Comparison of ENCODE assay signal across 8 cellular contexts in the genomic region with DNA sequence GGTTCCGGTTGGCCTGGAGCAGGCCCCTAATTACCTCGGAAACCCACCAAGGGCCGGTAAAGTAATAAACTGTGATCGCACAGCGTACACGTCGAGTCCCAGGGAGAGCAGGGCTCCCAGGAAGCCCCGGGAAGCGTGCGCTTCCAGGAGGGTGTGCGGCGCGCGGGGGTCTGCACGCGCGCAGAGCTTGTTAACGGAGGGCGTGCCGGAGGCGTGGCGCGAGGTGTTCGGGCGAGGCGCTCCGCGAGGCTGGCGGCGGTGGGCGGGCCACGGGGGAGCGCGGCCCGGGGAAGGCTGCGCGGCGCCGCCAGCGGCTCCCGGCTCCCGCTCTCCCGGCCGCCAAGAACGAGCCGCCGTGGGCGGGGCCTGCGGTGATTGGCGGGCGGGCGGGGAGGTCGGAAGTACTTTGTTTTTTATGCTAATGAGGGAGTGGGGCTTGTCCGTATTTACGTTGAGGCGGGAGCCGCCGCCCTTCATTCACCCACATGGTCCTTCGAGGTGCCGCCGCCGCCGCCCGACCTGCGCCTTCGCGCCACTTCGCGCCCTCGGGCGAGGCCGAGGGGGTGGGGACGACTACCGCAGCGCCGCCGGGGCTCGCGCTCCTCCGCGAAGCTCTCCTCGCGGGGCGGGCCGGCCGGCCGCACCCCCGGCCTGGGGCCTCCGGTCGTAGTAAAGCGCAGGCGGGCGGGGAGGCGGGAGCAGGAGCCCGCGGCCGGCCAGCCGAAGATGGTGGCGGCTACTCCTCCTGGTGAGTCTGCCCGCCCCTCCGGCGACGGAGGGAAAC. TPM values are rescaled to one million over a fixed set of nuclear protein-coding genes. Genes with fewer than 3 reads are reported as not detected.
A peak's percentile ranks its signal among the peaks of the same experiment; 100 is the strongest.
DNase-seq lines count a peak whose midpoint lies in the region; ATAC-seq and TF ChIP-seq lines count a peak whose summit lies in the region.

Gene MIR17HG (plus strand): TSS at position 476 of the 784 bp plus-strand sequence.

- in situ Hi-C loops in GM18951 (cut with MboI; ENCODE audit: low sequenced_read_pairs, unreplicated experiment): no loop called here

- H3K9me3 ChIP-seq in AG04450 (ENCODE audit: control insufficient read depth, insufficient read depth, low read length) (no peaks in the 10 kb centered on the region; the same call in 1 of the 2 replicates), breast epithelium (no peaks in the 10 kb centered on the region), smooth muscle cell (replicated peaks; ENCODE audit: low read depth) (no peaks in the 10 kb centered on the region)

- peaks cover 10% of the 10 kb centered on the region for H3K27me3 ChIP-seq in AG04450 (ENCODE audit: control insufficient read depth, insufficient read depth, low read length)
- H3K27me3 ChIP-seq in breast epithelium: no peaks in the 10 kb centered on the region
- H3K27me3 ChIP-seq in smooth muscle cell (ENCODE audit: low read depth): peaks cover 26% of the 10 kb centered on the region

- H4K20me1 ChIP-seq in smooth muscle cell (ENCODE audit: low read depth): peaks cover 35% of the 10 kb centered on the region

- H3K4me3 ChIP-seq in AG04450 (ENCODE audit: low read depth, low read length) (peak within 1 kb of the TSS; percentile 76), WI38 (ENCODE audit: low read depth, low read length) (peak within 1 kb of the TSS; percentile 72), breast epithelium (peak within 1 kb of the TSS; percentile 78 to 96 (median 96)), smooth muscle cell (peak within 1 kb of the TSS; percentile 86)

- under 1% methylated on average over 78 of the region's 103 CpGs for WGBS in smooth muscle cell (ENCODE audit: low lambda C conversion rate)

- H3K36me3 Mint-ChIP-seq in immature natural killer cell: peaks cover 0 to 3% (median 0%) of the 10 kb centered on the region in 3 donors

- no peak for DNase-seq in AG04450 (ENCODE audit: low read depth, low spot score)
- peak; percentile 93 for DNase-seq in NCI-H2227 (lab: John Stamatoyannopoulos, UW; ENCODE audit: unreplicated experiment)
- peak; percentile 84 to 86 for DNase-seq in breast epithelium (ENCODE audit: low spot score in 2 of 2)
- peak; percentile 78 to 83 (median 82) for DNase-seq in immature natural killer cell
- DNase-seq in smooth muscle cell (lab: John Stamatoyannopoulos, UW; ENCODE audit: unreplicated experiment): peak; percentile 80

- peaks cover 8 to 14% (median 13%) of the 10 kb centered on the region in 3 donors for H3K27me3 Mint-ChIP-seq in immature natural killer cell (ENCODE audit: low read depth in 3 of 3)

- H3K4me1 Mint-ChIP-seq in immature natural killer cell: peaks cover 14 to 30% of the 10 kb centered on the region in 2 donors

- TF ChIP-seq POLR2A in GM18951 (IDR thresholded peaks at IDR 0.05; ENCODE audit: extremely low read depth, insufficient read depth, insufficient read length): peak; percentile 98
- no peak for TF ChIP-seq POLR2A in breast epithelium (IDR thresholded peaks at IDR 0.05)

- no peaks in the 10 kb centered on the region for H3K9me3 Mint-ChIP-seq in immature natural killer cell

- H3K4me2 ChIP-seq in smooth muscle cell: peak within 1 kb of the TSS; percentile 92

- peak within 1 kb of the TSS; percentile 57 for H3K9ac ChIP-seq in smooth muscle cell (ENCODE audit: low read depth)

- H3K4me1 ChIP-seq in breast epithelium (peaks cover 0 to 6% of the 10 kb centered on the region in 2 donors), smooth muscle cell (ENCODE audit: low read depth) (peaks cover 31% of the 10 kb centered on the region)

- H2AFZ ChIP-seq in smooth muscle cell (ENCODE audit: low read depth): peak within 1 kb of the TSS; percentile 98

- POLR2A ChIA-PET in AG04450 (lab: Yijun Ruan, JAX): no interaction called here

- peaks cover 8% of the 10 kb centered on the region for H3F3A ChIP-seq in smooth muscle cell (ENCODE audit: low read depth)

- peak within 1 kb of the TSS; percentile 92 to 96 (median 94) for H3K4me3 Mint-ChIP-seq in immature natural killer cell

- H3K36me3 ChIP-seq in breast epithelium (no peaks in the 10 kb centered on the region), smooth muscle cell (ENCODE audit: low read depth) (no peaks in the 10 kb centered on the region)

- intact Hi-C loops in breast epithelium (cut with DNase I; ENCODE audit: low total_unique reads): loop anchor here (5.0 kb wide), 1 partner anchor 215 kb away; no protein-coding TSS in a partner anchor

- peak within 1 kb of the TSS; percentile 74 to 90 (median 86) for H3K27ac Mint-ChIP-seq in immature natural killer cell

- peaks cover 33% of the 10 kb centered on the region for H3K79me2 ChIP-seq in smooth muscle cell (ENCODE audit: low read depth)

- TF ChIP-seq CTCF in AG04450 (IDR thresholded peaks at IDR 0.05; ENCODE audit: low read depth, low read length) (no peak), WI38 (IDR thresholded peaks at IDR 0.05; ENCODE audit: low read depth, low read length) (no peak), breast epithelium (IDR thresholded peaks at IDR 0.05) (no peak), smooth muscle cell (IDR thresholded peaks at IDR 0.05; ENCODE audit: borderline replicate concordance, insufficient read depth, poor library complexity, severe bottlenecking) (no peak)

- ATAC-seq in HG03159 (IDR thresholded peaks at IDR 0.05; ENCODE audit: unreplicated experiment): peak; percentile 49

- H3K27ac ChIP-seq in AG04450 (ENCODE audit: low read depth, low read length) (no peak within 1 kb of the TSS), breast epithelium (peak within 1 kb of the TSS; percentile 95 to 98), smooth muscle cell (ENCODE audit: low read depth) (peak within 1 kb of the TSS; percentile 70)

- CTCF ChIA-PET in AG04450 (lab: Charles Lee): no interaction called here

RNA-seq across cellular contexts. Expression of gene MIR17HG, which starts in this region (rescaled TPM):
- polyA plus RNA-seq in AG04450 (2011; rRNA removed): 1.0 and 1.3 TPM in 2 replicates
- polyA minus RNA-seq in AG04450 (2011; rRNA and poly(A)+ RNA removed): 5.1 and 6.6 TPM in 2 replicates
- total RNA-seq in breast epithelium: 1 to 10 TPM; 1.9 to 6.7 (median 6.6) TPM
- polyA plus RNA-seq in immature natural killer cell: under 1 TPM; 0.12 to 0.68 (median 0.26) TPM
- 0.54 and 2.6 TPM in 2 replicates for total RNA-seq in smooth muscle cell
- polyA plus RNA-seq in smooth muscle cell: 0.07 TPM in 1 of 2 replicates, not detected in the other

Comparison
In these comparisons a context has a peak if more than half of its experiments do, and no peak if none do; other contexts are left out.
1. Peak in DNase-seq in immature natural killer cell; RNA of the gene not detected or under 1 TPM.